In the genomic region with DNA sequence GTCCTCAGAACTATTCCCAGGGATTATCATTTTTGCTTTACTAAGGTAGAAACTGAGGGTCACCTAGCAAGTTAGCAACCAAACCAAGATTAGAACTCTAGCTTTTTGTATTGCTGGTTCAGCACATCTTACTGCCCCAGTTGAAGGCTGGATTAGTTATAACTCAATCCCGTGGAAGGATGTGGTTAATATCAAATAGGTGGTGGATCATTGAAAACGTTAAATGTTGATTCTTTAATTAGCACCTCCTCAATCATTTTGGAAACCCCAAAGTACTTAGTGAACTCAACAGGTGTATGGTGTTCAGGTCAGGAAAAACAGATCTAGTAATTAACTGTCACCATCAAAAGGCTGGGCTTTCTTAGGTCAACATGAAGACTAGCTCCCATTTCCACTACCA, we compare ENCODE assay signal across 10 cellular contexts.
DNase-seq lines count a peak whose midpoint lies in the region; ATAC-seq, FAIRE-seq and TF ChIP-seq lines count a peak whose summit lies in the region.
"Had no signal": no experiment of that assay in that cellular context is flagged by ENCODE, and none has a peak within 500 bp of the region (broad histone marks: within the 10 kb centered on the region; RNA-seq: fewer than 3 reads in every experiment).

No MANE protein-coding gene starts in this region.

- peaks cover 20 to 57% of the 10 kb centered on the region in 2 donors for H3K4me1 ChIP-seq in kidney (ENCODE audit: control insufficient read depth in 1 of 2, insufficient read depth in 1 of 2, low read depth in 1 of 2, low read length in 2 of 2)
- H3K4me1 ChIP-seq in tibial nerve: peaks cover 0 to 82% (median 54%) of the 10 kb centered on the region in 4 donors

- no peaks in the 10 kb centered on the region for H3K27me3 ChIP-seq in tibial nerve

- peak overlapping the region; percentile 45 to 86 for H3K4me3 ChIP-seq in kidney (ENCODE audit: low read length in 2 of 2)
- H3K4me3 ChIP-seq in tibial nerve: peak overlapping the region in 1 of 4 donors; percentile 14

- H3K27ac Mint-ChIP-seq in activated naive CD4-positive, alpha-beta T cell treated with anti-CD3 and anti-CD28 coated beads, Interleukin-2, amount 50 U/mL, for 24 hours: peak overlapping the region; percentile 93
- H3K27ac Mint-ChIP-seq in T-helper 2 cell treated with Interferon-gamma antibody and Interleukin-4, amounts not matched to agents 5 μg/mL and 100 μg/mL, for 36 hours: peak overlapping the region; percentile 67

- H3K36me3 Mint-ChIP-seq in activated naive CD4-positive, alpha-beta T cell treated with anti-CD3 and anti-CD28 coated beads, Interleukin-2, amount 50 U/mL, for 24 hours: peaks cover 76% of the 10 kb centered on the region
- peaks cover 85% of the 10 kb centered on the region for H3K36me3 Mint-ChIP-seq in T-helper 2 cell treated with Interferon-gamma antibody and Interleukin-4, amounts not matched to agents 5 μg/mL and 100 μg/mL, for 36 hours (ENCODE audit: low read depth)

- H3K9ac ChIP-seq in kidney (ENCODE audit: low read length in 2 of 2): peak overlapping the region in 1 of 2 donors; percentile 2

- TF ChIP-seq CTCF in kidney (IDR thresholded peaks at IDR 0.05; ENCODE audit: borderline replicate concordance, extremely low read depth, insufficient read depth) (no peak), tibial nerve (IDR thresholded peaks at IDR 0.05) (no peak)

- no peak for TF ChIP-seq EP300 in tibial nerve (IDR thresholded peaks at IDR 0.05)

- intact Hi-C loops in kidney (cut with DNase I): no loop called here

- no peaks in the 10 kb centered on the region for H3K27me3 Mint-ChIP-seq in activated naive CD4-positive, alpha-beta T cell treated with anti-CD3 and anti-CD28 coated beads, Interleukin-2, amount 50 U/mL, for 24 hours
- no peaks in the 10 kb centered on the region for H3K27me3 Mint-ChIP-seq in T-helper 2 cell treated with Interferon-gamma antibody and Interleukin-4, amounts not matched to agents 5 μg/mL and 100 μg/mL, for 36 hours (ENCODE audit: low read depth)

- peak overlapping the region; percentile 94 for H3K4me3 Mint-ChIP-seq in activated naive CD4-positive, alpha-beta T cell treated with anti-CD3 and anti-CD28 coated beads, Interleukin-2, amount 50 U/mL, for 24 hours
- peak overlapping the region; percentile 92 for H3K4me3 Mint-ChIP-seq in T-helper 2 cell treated with Interferon-gamma antibody and Interleukin-4, amounts not matched to agents 5 μg/mL and 100 μg/mL, for 36 hours

- no peak for TF ChIP-seq POLR2A in tibial nerve (IDR thresholded peaks at IDR 0.05)
- no peak for TF ChIP-seq POLR2A in H54 (IDR thresholded peaks at IDR 0.05; ENCODE audit: low read depth, low read length)

- 51 to 76% methylated on average over 2 of the region's 2 CpGs for WGBS in tibial nerve, 2 donors

- H3K9me3 ChIP-seq in kidney (ENCODE audit: control insufficient read depth in 1 of 2, low read length in 2 of 2) (no peaks in the 10 kb centered on the region), tibial nerve (no peaks in the 10 kb centered on the region)

- FAIRE-seq in kidney (lab: Jason Lieb, UNC) (no peak), H54 (lab: Jason Lieb, UNC) (no peak)
- FAIRE-seq: H1 had no signal

- H3K27ac ChIP-seq in kidney (ENCODE audit: low read depth in 2 of 2, low read length in 2 of 2): peak overlapping the region; percentile 66 to 80
- H3K27ac ChIP-seq in tibial nerve: peak overlapping the region; percentile 75 to 99 (median 88)

- H3K4me1 Mint-ChIP-seq in activated naive CD4-positive, alpha-beta T cell treated with anti-CD3 and anti-CD28 coated beads, Interleukin-2, amount 50 U/mL, for 24 hours: peaks cover 90% of the 10 kb centered on the region
- peaks cover 92% of the 10 kb centered on the region for H3K4me1 Mint-ChIP-seq in T-helper 2 cell treated with Interferon-gamma antibody and Interleukin-4, amounts not matched to agents 5 μg/mL and 100 μg/mL, for 36 hours (ENCODE audit: low read depth)

- no peak for ATAC-seq in HG02938 (IDR thresholded peaks at IDR 0.05; ENCODE audit: unreplicated experiment)

- DNase-seq in activated naive CD4-positive, alpha-beta T cell treated with anti-CD3 and anti-CD28 coated beads, Interleukin-2, amount 50 U/mL, for 16 hours: no peak
- no peak for DNase-seq in T-helper 2 cell treated with Interferon-gamma antibody and Interleukin-4, amounts not matched to agents 5 μg/mL and 100 μg/mL, for 36 hours (ENCODE audit: low spot score)
- DNase-seq in kidney: no peak
- no peak for DNase-seq in tibial nerve (ENCODE audit: low spot score in 2 of 2)
- DNase-seq in NCI-H510A (lab: John Stamatoyannopoulos, UW): no peak
- no peak for DNase-seq in H54 (ENCODE audit: insufficient read length, low spot score)
- DNase-seq: effector CD4-positive, alpha-beta T cell had no signal

- H3K9me3 Mint-ChIP-seq in activated naive CD4-positive, alpha-beta T cell treated with anti-CD3 and anti-CD28 coated beads, Interleukin-2, amount 50 U/mL, for 24 hours: peaks cover 7% of the 10 kb centered on the region
- H3K9me3 Mint-ChIP-seq in T-helper 2 cell treated with Interferon-gamma antibody and Interleukin-4, amounts not matched to agents 5 μg/mL and 100 μg/mL, for 36 hours: no peaks in the 10 kb centered on the region

- H3K36me3 ChIP-seq in kidney (ENCODE audit: control insufficient read depth in 1 of 2, insufficient read depth in 2 of 2, low read length in 2 of 2) (peaks cover 10 to 37% of the 10 kb centered on the region in 2 donors), tibial nerve (peaks cover 0 to 40% (median 2%) of the 10 kb centered on the region in 3 donors)
